In the genomic region with DNA sequence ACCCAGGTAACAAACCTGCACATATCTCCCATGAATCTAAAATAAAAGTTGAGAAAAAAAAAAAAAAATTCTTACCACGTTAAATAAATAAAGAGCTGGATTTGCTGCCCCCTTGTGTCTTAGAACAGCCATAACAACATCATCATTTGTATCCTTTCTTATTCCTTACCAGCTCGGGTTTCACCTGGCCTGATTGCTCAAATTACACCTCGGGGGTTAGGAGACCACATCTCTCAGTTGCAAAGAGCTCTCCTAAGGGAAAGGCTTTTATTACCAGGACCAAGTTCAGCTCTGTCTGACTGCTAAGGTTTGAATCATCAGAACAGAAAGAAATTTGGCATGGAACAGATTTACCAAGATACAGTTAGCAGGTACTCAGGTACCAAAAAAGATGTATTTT, we compare ENCODE assay signal across 8 cellular contexts.
DNase-seq lines count a peak whose midpoint lies in the region; ATAC-seq and FAIRE-seq lines count a peak whose summit lies in the region.

No MANE protein-coding gene starts in this region.

- FAIRE-seq in HTR-8/SVneo (lab: Jason Lieb, UNC): no peak

- ATAC-seq in GM21619 (IDR thresholded peaks at IDR 0.05; ENCODE audit: unreplicated experiment) (no peak), GM18517 (IDR thresholded peaks at IDR 0.05; ENCODE audit: unreplicated experiment) (no peak)

- DNase-seq in DMS114 treated with DMSO at 0.1 percent for 48 hours (lab: John Stamatoyannopoulos, UW; ENCODE audit: unreplicated experiment) (peak; percentile 68), HTR-8/SVneo (ENCODE audit: insufficient read length, low spot score) (peak; percentile 40), NCI-H748 treated with DMSO at 0.1 percent for 48 hours (lab: John Stamatoyannopoulos, UW) (peak; percentile 11), germinal center (ENCODE audit: low spot score) (peak; percentile 57), pons (ENCODE audit: low spot score) (peak; percentile 64)
- DNase-seq in activated CD8-positive, alpha-beta memory T cell treated with anti-CD3 and anti-CD28 coated beads, Interleukin-2, amount 50 U/mL, for 4 hours: peak; percentile 23

Comparison
In these comparisons a context has a peak if more than half of its experiments do, and no peak if none do; other contexts are left out.
1. DNase-seq: peak in every context shown above with its lines; median percentile 68 in DMS114 treated with DMSO at 0.1 percent for 48 hours; 64 in pons; 57 in germinal center; 40 in HTR-8/SVneo; 23 in activated CD8-positive, alpha-beta memory T cell treated with anti-CD3 and anti-CD28 coated beads, Interleukin-2, amount 50 U/mL, for 4 hours; 11 in NCI-H748 treated with DMSO at 0.1 percent for 48 hours.